Comparison of ENCODE assay signal across 11 cellular contexts in genomic region chr3:120052225-120052624, GRCh38. TPM values are rescaled to one million over a fixed set of nuclear protein-coding genes. Genes with fewer than 3 reads are reported as not detected.
DNase-seq lines count a peak whose midpoint lies in the region; ATAC-seq and TF ChIP-seq lines count a peak whose summit lies in the region.
"Had no signal": no experiment of that assay in that cellular context is flagged by ENCODE, and none has a peak within 500 bp of the region (broad histone marks: within the 10 kb centered on the region; RNA-seq: fewer than 3 reads in every experiment).

No MANE protein-coding gene starts in this region.

- H3K4me1 ChIP-seq in endocrine pancreas (ENCODE audit: control insufficient read depth, insufficient read depth, low read length) (peaks cover 40% of the 10 kb centered on the region), Peyer's patch (peaks cover 0 to 11% (median 0%) of the 10 kb centered on the region in 4 donors)

- no peak overlapping the region for H3K9ac ChIP-seq in endocrine pancreas (ENCODE audit: control insufficient read depth, insufficient read depth, low read length)

- no peaks in the 10 kb centered on the region for H3K27me3 ChIP-seq in endocrine pancreas (ENCODE audit: control insufficient read depth, insufficient read depth, low read length)
- H3K27me3 ChIP-seq in Peyer's patch, result no peaks in the 10 kb centered on the region

- WGBS in lower leg skin, 2 donors, result 46 to 50% methylated on average over 2 of the region's 2 CpGs

- H3K27ac ChIP-seq in Peyer's patch, result no peak overlapping the region

- no peak for DNase-seq in lower leg skin (ENCODE audit: low spot score in 2 of 2)
- no peak for DNase-seq in Peyer's patch
- DNase-seq in medulla oblongata (ENCODE audit: extremely low spot score), result no peak
- DNase-seq in hypothalamus (lab: John Stamatoyannopoulos, UW), result no peak
- DNase-seq: activated naive CD4-positive, alpha-beta T cell treated with anti-CD3 and anti-CD28 coated beads, Interleukin-2, amount 50 U/mL, for 16 hours; mesenchymal stem cell; NCI-H2081 treated with DMSO at 0.1 percent for 48 hours had no signal

- peak; percentile 75 for ATAC-seq in GM18498 (IDR thresholded peaks at IDR 0.05; ENCODE audit: unreplicated experiment)
- ATAC-seq in GM19467 (IDR thresholded peaks at IDR 0.05; ENCODE audit: unreplicated experiment), result peak; percentile 74
- peak; percentile 75 for ATAC-seq in HG03097 (IDR thresholded peaks at IDR 0.05; ENCODE audit: low FRiP score, unreplicated experiment)

- H3K9me3 ChIP-seq in endocrine pancreas (ENCODE audit: control insufficient read depth, low read length) (no peaks in the 10 kb centered on the region), Peyer's patch (no peaks in the 10 kb centered on the region)

- H3K4me3 ChIP-seq in endocrine pancreas (ENCODE audit: control insufficient read depth, insufficient read depth, low read length), result peak overlapping the region; percentile 6
- H3K4me3 ChIP-seq in lower leg skin (ENCODE audit: low read depth, poor library complexity, severe bottlenecking), result no peak overlapping the region
- no peak overlapping the region for H3K4me3 ChIP-seq in Peyer's patch

- intact Hi-C loops in lower leg skin (cut with DNase I; ENCODE audit: low total_unique reads), result no loop called here

- TF ChIP-seq CTCF in lower leg skin (IDR thresholded peaks at IDR 0.05) (no peak), Peyer's patch (IDR thresholded peaks at IDR 0.05) (no peak)

- H3K36me3 ChIP-seq in endocrine pancreas (ENCODE audit: control insufficient read depth, insufficient read depth, low read length), result no peaks in the 10 kb centered on the region
- H3K36me3 ChIP-seq in Peyer's patch, result no peaks in the 10 kb centered on the region

- no peak for TF ChIP-seq POLR2A in lower leg skin (IDR thresholded peaks at IDR 0.05)
- no peak for TF ChIP-seq POLR2A in Peyer's patch (IDR thresholded peaks at IDR 0.05)

RNA-seq across cellular contexts. Expression of gene GSK3B, which starts 42.0 kb away (rescaled TPM):
- total RNA-seq in lower leg skin (10 to 100 TPM; 37.3 to 48.7 (median 46.0) TPM), Peyer's patch (10 to 100 TPM; 34.6 to 65.2 (median 42.6) TPM)
